Comparison of ENCODE assay signal across 8 cellular contexts in the genomic region with DNA sequence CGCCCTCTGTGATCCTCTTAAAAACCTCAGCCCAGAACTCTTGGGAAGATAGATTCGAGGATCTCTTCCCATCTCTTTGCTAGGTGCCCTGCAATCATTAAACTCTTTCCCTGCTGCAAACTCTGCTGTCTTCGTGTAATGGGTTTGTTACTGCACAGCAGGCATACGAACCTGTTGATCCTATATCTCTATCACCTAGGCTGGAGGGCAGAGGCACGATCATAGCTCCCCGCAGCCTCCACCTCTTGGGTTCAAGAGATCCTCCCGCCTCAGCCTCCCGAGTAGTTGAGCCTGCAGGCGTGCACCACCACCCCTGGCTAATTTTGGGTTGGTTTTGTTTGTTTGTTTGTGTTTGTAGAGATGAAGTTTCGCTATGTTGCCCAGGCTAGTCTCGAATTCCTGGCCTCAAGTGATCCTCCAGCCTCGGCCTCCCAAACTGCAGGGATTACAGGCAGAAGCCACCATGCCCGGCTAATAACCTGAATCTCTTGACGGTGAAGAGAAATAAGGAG. TPM values are rescaled to one million over a fixed set of nuclear protein-coding genes. Genes with fewer than 3 reads are reported as not detected.
A peak's percentile ranks its signal among the peaks of the same experiment; 100 is the strongest.
DNase-seq lines count a peak whose midpoint lies in the region; ATAC-seq and TF ChIP-seq lines count a peak whose summit lies in the region.

No MANE protein-coding gene starts in this region.

- no peak for ATAC-seq in central memory CD8-positive, alpha-beta T cell (replicated peaks; ENCODE audit: extremely low read depth, poor library complexity, severe bottlenecking)
- ATAC-seq in HG03354 (IDR thresholded peaks at IDR 0.05; ENCODE audit: poor library complexity, severe bottlenecking, unreplicated experiment): no peak
- ATAC-seq in GM18520 (IDR thresholded peaks at IDR 0.05; ENCODE audit: unreplicated experiment): no peak

- no TSS peak for BruUV-seq in A673 (replicated peaks; lab: Mats Ljungman, UMichigan)

- WGBS in HUES64: 85% methylated on average over 14 of the region's 14 CpGs

- peaks cover 19% of the 10 kb centered on the region for H3K4me1 Mint-ChIP-seq in central memory CD8-positive, alpha-beta T cell

- no peaks in the 10 kb centered on the region for H3K9me3 ChIP-seq in A673 (ENCODE audit: low read depth, low read length, poor library complexity, severe bottlenecking)
- no peaks in the 10 kb centered on the region for H3K9me3 ChIP-seq in HUES64 (ENCODE audit: insufficient read depth, low read depth, low read length)
- no peaks in the 10 kb centered on the region for H3K9me3 ChIP-seq in muscle layer of duodenum (ENCODE audit: control insufficient read depth in 1 of 2, low read length in 2 of 2)

- TF ChIP-seq CTCF in A673 (conservative IDR thresholded peaks at IDR 0.05; ENCODE audit: low read depth, low read length): no peak

- intact Hi-C loops in A673 (cut with micrococcal nuclease; ENCODE audit: unreplicated experiment): no loop called here

- H3K4me3 ChIP-seq in A673 (ENCODE audit: low read depth, low read length, poor library complexity, severe bottlenecking): peak overlapping the region; percentile 75
- H3K4me3 ChIP-seq in HUES64 (ENCODE audit: low read length): peak overlapping the region; percentile 65
- H3K4me3 ChIP-seq in muscle layer of duodenum (ENCODE audit: low read depth in 1 of 2, low read length in 2 of 2): peak overlapping the region; percentile 74 to 85

- CTCF ChIA-PET in A673 (lab: Charles Lee): no interaction called here

- H3K4me3 Mint-ChIP-seq in central memory CD8-positive, alpha-beta T cell: peak overlapping the region; percentile 90

- no peak overlapping the region for H3K9ac ChIP-seq in HUES64 (ENCODE audit: low read depth, low read length)

- POLR2A ChIA-PET in A673 (lab: Charles Lee; ENCODE audit: low non-redundant PET): no interaction called here

- H3K27me3 Mint-ChIP-seq in central memory CD8-positive, alpha-beta T cell: no peaks in the 10 kb centered on the region

- no peak for DNase-seq in A673 (ENCODE audit: low spot score)
- DNase-seq in central memory CD8-positive, alpha-beta T cell (ENCODE audit: low spot score in 2 of 2): no peak
- no peak for DNase-seq in KG1 (lab: John Stamatoyannopoulos, UW)
- no peak for DNase-seq in NK-92 (lab: John Stamatoyannopoulos, UW; ENCODE audit: unreplicated experiment)

- H3K9me3 Mint-ChIP-seq in central memory CD8-positive, alpha-beta T cell: no peaks in the 10 kb centered on the region

- H3K4me1 ChIP-seq in A673 (ENCODE audit: insufficient read depth, low read length, poor library complexity, severe bottlenecking) (no peaks in the 10 kb centered on the region), HUES64 (ENCODE audit: insufficient read depth, low read length) (no peaks in the 10 kb centered on the region), muscle layer of duodenum (ENCODE audit: control insufficient read depth in 1 of 2, insufficient read depth in 2 of 2, low read length in 2 of 2) (peaks cover 0 to 11% of the 10 kb centered on the region in 2 donors)

- H3K27ac ChIP-seq in A673 (ENCODE audit: low read depth, low read length, poor library complexity, severe bottlenecking): no peak overlapping the region
- H3K27ac ChIP-seq in HUES64 (ENCODE audit: low read depth, low read length): no peak overlapping the region
- H3K27ac ChIP-seq in muscle layer of duodenum (ENCODE audit: low read length): peak overlapping the region; percentile 53

- H3K27ac Mint-ChIP-seq in central memory CD8-positive, alpha-beta T cell (ENCODE audit: low read depth): peak overlapping the region; percentile 79

- H3K36me3 Mint-ChIP-seq in central memory CD8-positive, alpha-beta T cell (ENCODE audit: insufficient read depth): peaks cover 4% of the 10 kb centered on the region

- H3K27me3 ChIP-seq in A673 (replicated peaks; ENCODE audit: insufficient read depth, low read depth, low read length, poor library complexity) (no peaks in the 10 kb centered on the region), HUES64 (ENCODE audit: insufficient read depth, low read length) (peaks cover 43% of the 10 kb centered on the region), muscle layer of duodenum (ENCODE audit: low read depth, low read length) (no peaks in the 10 kb centered on the region)

- no peaks in the 10 kb centered on the region for H3K36me3 ChIP-seq in A673 (ENCODE audit: insufficient read depth, low read length, poor library complexity, severe bottlenecking)
- H3K36me3 ChIP-seq in HUES64 (ENCODE audit: insufficient read depth, low read length): no peaks in the 10 kb centered on the region
- peaks cover 5 to 20% of the 10 kb centered on the region in 2 donors for H3K36me3 ChIP-seq in muscle layer of duodenum (ENCODE audit: control insufficient read depth in 1 of 2, insufficient read depth in 2 of 2, low read length in 2 of 2)

RNA-seq across cellular contexts. Expression of a gene that starts 0.5 kb away (rescaled TPM):
- total RNA-seq in A673 (2021): 11.5 TPM in 2 replicates
- 0.80 TPM for polyA plus RNA-seq in HUES64 (2013, experiment 1 of 2)
- 1.8 TPM for polyA plus RNA-seq in HUES64 (2013, experiment 2 of 2)

RNA-seq across cellular contexts. Expression of a gene that starts 30.7 kb away (rescaled TPM):
- total RNA-seq in A673 (2021): 0.34 and 0.63 TPM in 2 replicates
- polyA plus RNA-seq in HUES64 (2013, experiment 1 of 2): 0.10 TPM
- polyA plus RNA-seq in HUES64 (2013, experiment 2 of 2): not detected
